Comparison of ENCODE assay signal across 16 cellular contexts in genomic region chrX:17792842-17793241, GRCh38. TPM values are rescaled to one million over a fixed set of nuclear protein-coding genes. Genes with fewer than 3 reads are reported as not detected.
DNase-seq lines count a peak whose midpoint lies in the region; ATAC-seq and TF ChIP-seq lines count a peak whose summit lies in the region.
"Had no signal": no experiment of that assay in that cellular context is flagged by ENCODE, and none has a peak within 500 bp of the region (broad histone marks: within the 10 kb centered on the region; RNA-seq: fewer than 3 reads in every experiment).

No MANE protein-coding gene starts in this region.

- TF ChIP-seq CTCF in VCaP (conservative IDR thresholded peaks at IDR 0.05) = no peak

- no peaks in the 10 kb centered on the region for H3K9me3 Mint-ChIP-seq in activated naive CD4-positive, alpha-beta T cell treated with anti-CD3 and anti-CD28 coated beads, Interleukin-2, amount 50 U/mL, for 72 hours
- no peaks in the 10 kb centered on the region for H3K9me3 Mint-ChIP-seq in natural killer cell treated with Interleukin-12 subunit alpha and Interleukin-12 subunit beta and Interleukin-15 and Interleukin-18, amount 100 ng/mL, for 72 hours

- ATAC-seq in activated naive CD4-positive, alpha-beta T cell treated with anti-CD3 and anti-CD28 coated beads, Interleukin-2, amount 50 U/mL, for 72 hours = no peak
- ATAC-seq in natural killer cell treated with Interleukin-12 subunit alpha and Interleukin-12 subunit beta and Interleukin-15 and Interleukin-18, amount 100 ng/mL, for 72 hours = no peak
- ATAC-seq: A549, HCT116 had no signal

- no peak overlapping the region for H3K4me3 Mint-ChIP-seq in natural killer cell treated with Interleukin-12 subunit alpha and Interleukin-12 subunit beta and Interleukin-15 and Interleukin-18, amount 100 ng/mL, for 72 hours

- H3K27ac Mint-ChIP-seq in activated naive CD4-positive, alpha-beta T cell treated with anti-CD3 and anti-CD28 coated beads, Interleukin-2, amount 50 U/mL, for 72 hours = no peak overlapping the region
- no peak overlapping the region for H3K27ac Mint-ChIP-seq in natural killer cell treated with Interleukin-12 subunit alpha and Interleukin-12 subunit beta and Interleukin-15 and Interleukin-18, amount 100 ng/mL, for 72 hours

- peak; percentile 8 to 91 (median 36) for DNase-seq in activated naive CD4-positive, alpha-beta T cell (lab: John Stamatoyannopoulos, UW)
- DNase-seq in activated naive CD4-positive, alpha-beta T cell treated with anti-CD3 and anti-CD28 coated beads, Interleukin-2, amount 50 U/mL, for 72 hours (ENCODE audit: low spot score in 2 of 2) = no peak
- DNase-seq in NCI-H2029 treated with DMSO at 0.1 percent for 48 hours (lab: John Stamatoyannopoulos, UW) (peak; percentile 76), DMS 273 treated with DMSO at 0.1 percent for 48 hours (lab: John Stamatoyannopoulos, UW) (no peak)
- no peak for DNase-seq in natural killer cell treated with Interleukin-12 subunit alpha and Interleukin-12 subunit beta and Interleukin-15 and Interleukin-18, amount 100 ng/mL, for 72 hours (ENCODE audit: low spot score)
- DNase-seq in stimulated activated CD4-positive, alpha-beta T cell treated with anti-CD3 and anti-CD28 coated beads, Interleukin-12 subunit alpha, Interleukin-12 subunit beta, amount 100 ng/mL, for 4 hours = no peak
- DNase-seq: GM23248, NCI-H146, NCI-H526, OCI-M1, RPMI8226, SIG-M5 had no signal

- no peaks in the 10 kb centered on the region for H3K36me3 Mint-ChIP-seq in activated naive CD4-positive, alpha-beta T cell treated with anti-CD3 and anti-CD28 coated beads, Interleukin-2, amount 50 U/mL, for 72 hours
- no peaks in the 10 kb centered on the region for H3K36me3 Mint-ChIP-seq in natural killer cell treated with Interleukin-12 subunit alpha and Interleukin-12 subunit beta and Interleukin-15 and Interleukin-18, amount 100 ng/mL, for 72 hours

- H3K27ac ChIP-seq in VCaP = peak overlapping the region; percentile 74
- H3K27ac ChIP-seq: A549, GM23248, HL-60 had no signal

- H3K4me1 Mint-ChIP-seq in natural killer cell treated with Interleukin-12 subunit alpha and Interleukin-12 subunit beta and Interleukin-15 and Interleukin-18, amount 100 ng/mL, for 72 hours (ENCODE audit: low read depth in 2 of 2) = no peaks in the 10 kb centered on the region

- H3K27me3 Mint-ChIP-seq in natural killer cell treated with Interleukin-12 subunit alpha and Interleukin-12 subunit beta and Interleukin-15 and Interleukin-18, amount 100 ng/mL, for 72 hours = peaks cover 21 to 27% of the 10 kb centered on the region in 2 donors

RNA-seq across cellular contexts. Expression of gene SCML1, which starts 55.5 kb away (rescaled TPM):
- total RNA-seq in activated naive CD4-positive, alpha-beta T cell treated with anti-CD3 and anti-CD28 coated beads, Interleukin-2, amount 50 U/mL, for 72 hours = 10 to 100 TPM in 1 of 2 donors, 1 to 10 TPM in 1; 3.6 to 28.3 TPM
- 1 to 10 TPM in 1 of 2 donors, under 1 TPM in 1; 0.93 to 1.1 TPM for total RNA-seq in natural killer cell treated with Interleukin-12 subunit alpha and Interleukin-12 subunit beta and Interleukin-15 and Interleukin-18, amount 100 ng/mL, for 72 hours

Comparison
In these comparisons a context has a peak if more than half of its experiments do, and no peak if none do; other contexts are left out.
1. DNase-seq: peak in activated naive CD4-positive, alpha-beta T cell (4 of 4) and NCI-H2029 treated with DMSO at 0.1 percent for 48 hours (single experiment); none in activated naive CD4-positive, alpha-beta T cell treated with anti-CD3 and anti-CD28 coated beads, Interleukin-2, amount 50 U/mL, for 72 hours (0 of 2), natural killer cell treated with Interleukin-12 subunit alpha and Interleukin-12 subunit beta and Interleukin-15 and Interleukin-18, amount 100 ng/mL, for 72 hours (single experiment), DMS 273 treated with DMSO at 0.1 percent for 48 hours (single experiment) and stimulated activated CD4-positive, alpha-beta T cell treated with anti-CD3 and anti-CD28 coated beads, Interleukin-12 subunit alpha, Interleukin-12 subunit beta, amount 100 ng/mL, for 4 hours (single experiment).